Comparison of ENCODE assay signal across 1 cellular context in genomic region chr10:124158592-124158991, GRCh38.
TF ChIP-seq lines count a peak whose summit lies in the region.

No MANE protein-coding gene starts in this region.

TF ChIP-seq in K562, 482 proteins besides CTCF, POLR2A, EP300 and RAD21 (continued from another document):
- TF ChIP-seq, protein P1, sequence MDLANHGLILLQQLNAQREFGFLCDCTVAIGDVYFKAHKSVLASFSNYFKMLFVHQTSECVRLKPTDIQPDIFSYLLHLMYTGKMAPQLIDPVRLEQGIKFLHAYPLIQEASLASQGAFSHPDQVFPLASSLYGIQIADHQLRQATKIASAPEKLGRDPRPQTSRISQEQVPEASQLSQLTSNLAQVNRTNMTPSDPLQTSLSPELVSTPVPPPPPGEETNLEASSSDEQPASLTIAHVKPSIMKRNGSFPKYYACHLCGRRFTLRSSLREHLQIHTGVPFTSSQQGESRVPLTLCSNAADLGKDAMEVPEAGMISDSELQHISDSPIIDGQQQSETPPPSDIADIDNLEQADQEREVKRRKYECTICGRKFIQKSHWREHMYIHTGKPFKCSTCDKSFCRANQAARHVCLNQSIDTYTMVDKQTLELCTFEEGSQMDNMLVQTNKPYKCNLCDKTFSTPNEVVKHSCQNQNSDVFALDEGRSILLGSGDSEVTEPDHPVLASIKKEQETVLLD (IDR thresholded peaks at IDR 0.05), result no peak
- TF ChIP-seq ZNF699 (CRISPR knock-in tag; IDR thresholded peaks at IDR 0.05; ENCODE audit: insufficient replicate concordance) (no peak), ZNF318 (IDR thresholded peaks at IDR 0.05; ENCODE audit: borderline replicate concordance in 1 of 2, low read depth in 1 of 2) (no peak), ZNF766 (CRISPR knock-in tag; conservative IDR thresholded peaks at IDR 0.05) (no peak), BRD4 (IDR thresholded peaks at IDR 0.05) (no peak), NELFE (IDR thresholded peaks at IDR 0.05; ENCODE audit: insufficient read depth, insufficient read length) (no peak), RBM17 (IDR thresholded peaks at IDR 0.05; ENCODE audit: borderline replicate concordance, low read depth, low read length) (no peak)
